In the genomic region with DNA sequence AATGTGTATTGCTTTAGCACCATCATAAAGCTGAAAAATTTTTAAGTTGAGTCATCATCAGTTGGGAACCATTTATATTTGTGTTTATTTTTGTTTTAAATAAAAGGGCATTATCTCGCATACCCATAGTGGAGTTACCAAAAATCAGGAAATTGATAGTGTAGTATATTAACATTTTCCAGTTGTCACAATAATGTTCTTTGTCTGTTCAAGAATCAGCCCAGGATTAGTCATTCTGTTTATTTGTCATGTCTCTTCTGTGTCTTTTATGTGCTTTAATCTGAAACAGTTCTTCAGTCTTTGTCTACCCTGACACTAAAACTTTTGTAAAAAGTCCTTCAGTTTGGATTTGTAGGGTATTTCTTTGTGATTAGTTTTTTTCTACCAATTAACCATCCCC, we compare ENCODE assay signal across 21 cellular contexts.
"Had no signal": no experiment of that assay in that cellular context is flagged by ENCODE, and none has a peak within 500 bp of the region (broad histone marks: within the 10 kb centered on the region; RNA-seq: fewer than 3 reads in every experiment).

No MANE protein-coding gene starts in this region.

- ATAC-seq: natural killer cell; psoas muscle; right cardiac atrium; right lobe of liver; stimulated activated effector memory CD8-positive, alpha-beta T cell treated with anti-CD3 and anti-CD28 coated beads, Interleukin-12 subunit alpha, Interleukin-12 subunit beta, amount 100 ng/mL, for 72 hours; stimulated activated naive B cell treated with anti-CD40 and anti-IgM and Interleukin-4, amounts not matched to agents 10 μg/mL and 1 μg/mL and 100 μg/mL, for 72 hours had no signal

- DNase-seq: natural killer cell; occipital lobe; ovary; posterior cingulate gyrus; psoas muscle; right cardiac atrium; right lobe of liver; sigmoid colon; small intestine; stimulated activated CD4-positive, alpha-beta T cell treated with anti-CD3 and anti-CD28 coated beads, Interleukin-15, amount 100 ng/mL, for 24 hours; stimulated activated CD4-positive, alpha-beta T cell treated with anti-CD3 and anti-CD28 coated beads, Interleukin-2, amount 100 ng/mL, for 24 hours; stimulated activated CD4-positive, alpha-beta T cell treated with anti-CD3 and anti-CD28 coated beads, Interleukin-2, amount 100 ng/mL, for 48 hours; stimulated activated CD4-positive, alpha-beta T cell treated with anti-CD3 and anti-CD28 coated beads, Interleukin-4, amount 100 ng/mL, for 24 hours; stimulated activated naive B cell treated with anti-CD40 and anti-IgM and Interleukin-4, amounts not matched to agents 10 μg/mL and 1 μg/mL and 100 μg/mL, for 72 hours; stimulated activated naive CD4-positive, alpha-beta T cell treated with Interleukin-2 at 50 U/mL for 16 hours; stomach; thyroid gland; trophoblast cell; upper lobe of left lung; uterus had no signal
